Comparison of ENCODE assay signal across 13 cellular contexts in genomic region chr17:29581583-29582253, GRCh38. TPM values are rescaled to one million over a fixed set of nuclear protein-coding genes. Genes with fewer than 3 reads are reported as not detected.
A peak's percentile ranks its signal among the peaks of the same experiment; 100 is the strongest.
DNase-seq lines count a peak whose midpoint lies in the region; ATAC-seq and TF ChIP-seq lines count a peak whose summit lies in the region.
"Had no signal": no experiment of that assay in that cellular context is flagged by ENCODE, and none has a peak within 500 bp of the region (broad histone marks: within the 10 kb centered on the region; RNA-seq: fewer than 3 reads in every experiment).

No MANE protein-coding gene starts in this region.

- ATAC-seq in psoas muscle = no peak
- ATAC-seq: left lobe of liver had no signal

- peaks cover 0 to 3% (median 0%) of the 10 kb centered on the region in 3 donors for H3K27me3 Mint-ChIP-seq in immature natural killer cell (ENCODE audit: low read depth in 3 of 3)
- H3K27me3 Mint-ChIP-seq: activated CD4-positive, alpha-beta memory T cell treated with anti-CD3 and anti-CD28 coated beads, Interleukin-2, amount 10 ng/mL, durations not matched to agents 7 days and 5 days; activated naive CD8-positive, alpha-beta T cell treated with anti-CD3 and anti-CD28 coated beads, Interleukin-2, amount 10 ng/mL, durations not matched to agents 7 days and 5 days; dendritic cell treated with granulocyte-macrophage colony-stimulating factor and Interleukin-4, amounts not matched to agents 40 ng/mL and 50 ng/mL, for 4 days had no signal

- peaks cover 3 to 13% (median 4%) of the 10 kb centered on the region in 3 donors for H3K36me3 Mint-ChIP-seq in immature natural killer cell

- 76 to 85% (median 77%) methylated on average over 17 to 20 of the region's 20 CpGs for WGBS in psoas muscle, 3 donors

- peaks cover 30 to 38% of the 10 kb centered on the region in 2 donors for H3K4me1 Mint-ChIP-seq in immature natural killer cell

- no peaks in the 10 kb centered on the region for H3K9me3 ChIP-seq in psoas muscle

- H3K36me3 ChIP-seq in psoas muscle (ENCODE audit: insufficient read depth in 1 of 2, low read depth in 1 of 2) = peaks cover 0 to 63% of the 10 kb centered on the region in 2 donors

- no peak overlapping the region for H3K27ac ChIP-seq in psoas muscle

- no peak for TF ChIP-seq CTCF in epithelial cell of esophagus (IDR thresholded peaks at IDR 0.05; ENCODE audit: insufficient read depth, low read depth, low read length, missing control alignments)
- TF ChIP-seq CTCF in psoas muscle (IDR thresholded peaks at IDR 0.05) = no peak

- no peak overlapping the region for H3K4me3 Mint-ChIP-seq in immature natural killer cell
- H3K4me3 Mint-ChIP-seq: activated CD4-positive, alpha-beta memory T cell treated with anti-CD3 and anti-CD28 coated beads, Interleukin-2, amount 10 ng/mL, durations not matched to agents 7 days and 5 days; activated naive CD8-positive, alpha-beta T cell treated with anti-CD3 and anti-CD28 coated beads, Interleukin-2, amount 10 ng/mL, durations not matched to agents 7 days and 5 days; CD14-positive monocyte; dendritic cell treated with granulocyte-macrophage colony-stimulating factor and Interleukin-4, amounts not matched to agents 40 ng/mL and 50 ng/mL, for 4 days had no signal

- DNase-seq in Ammon's horn (ENCODE audit: low spot score) = peak; percentile 71
- peak; percentile 38 for DNase-seq in NCI-H1105 (lab: John Stamatoyannopoulos, UW)
- peak; percentile 94 for DNase-seq in epithelial cell of esophagus (ENCODE audit: low read depth)
- no peak for DNase-seq in MV-4-11 (lab: John Stamatoyannopoulos, UW)
- no peak for DNase-seq in psoas muscle
- DNase-seq in immature natural killer cell = no peak
- DNase-seq: activated CD4-positive, alpha-beta memory T cell treated with anti-CD3 and anti-CD28 coated beads, Interleukin-2, amount 10 ng/mL, durations not matched to agents 7 days and 5 days; activated naive CD8-positive, alpha-beta T cell treated with anti-CD3 and anti-CD28 coated beads, Interleukin-2, amount 10 ng/mL, durations not matched to agents 7 days and 5 days; NCI-H187 treated with DMSO at 0.1 percent for 48 hours had no signal

- no peak overlapping the region for H3K4me3 ChIP-seq in epithelial cell of esophagus (ENCODE audit: low read length)
- H3K4me3 ChIP-seq in psoas muscle = no peak overlapping the region

- H3K9me3 Mint-ChIP-seq in immature natural killer cell = no peaks in the 10 kb centered on the region
- H3K9me3 Mint-ChIP-seq: activated CD4-positive, alpha-beta memory T cell treated with anti-CD3 and anti-CD28 coated beads, Interleukin-2, amount 10 ng/mL, durations not matched to agents 7 days and 5 days; activated naive CD8-positive, alpha-beta T cell treated with anti-CD3 and anti-CD28 coated beads, Interleukin-2, amount 10 ng/mL, durations not matched to agents 7 days and 5 days; CD14-positive monocyte; dendritic cell treated with granulocyte-macrophage colony-stimulating factor and Interleukin-4, amounts not matched to agents 40 ng/mL and 50 ng/mL, for 4 days; neural crest cell had no signal

- peaks cover 40% of the 10 kb centered on the region for H3K4me1 ChIP-seq in psoas muscle

- intact Hi-C loops in psoas muscle (cut with DNase I) = loop anchor here in 1 of 2 donors (2.0 to 10.0 kb wide), 2 partner anchors 33 to 353 kb away; partner anchors contain the start of gene SSH2

- no peak overlapping the region for H3K27ac Mint-ChIP-seq in immature natural killer cell
- H3K27ac Mint-ChIP-seq: dendritic cell treated with granulocyte-macrophage colony-stimulating factor and Interleukin-4, amounts not matched to agents 40 ng/mL and 50 ng/mL, for 4 days had no signal

- no peaks in the 10 kb centered on the region for H3K27me3 ChIP-seq in psoas muscle (ENCODE audit: insufficient read depth in 3 of 3, low read length in 2 of 3)

RNA-seq across cellular contexts. Expression of gene GIT1, which starts 7.7 kb away (rescaled TPM):
- total RNA-seq in psoas muscle = 10 to 100 TPM; 26.4 to 39.4 (median 31.5) TPM
- polyA plus RNA-seq in psoas muscle (10 to 100 TPM; 24.3 to 46.0 (median 35.2) TPM), immature natural killer cell (1 to 10 TPM; 2.3 to 8.9 (median 5.1) TPM)

RNA-seq across cellular contexts. Expression of gene ANKRD13B, which starts 11.2 kb away (rescaled TPM):
- 10 to 100 TPM in 1 of 4 donors, 1 to 10 TPM in 3; 6.4 to 14.8 (median 6.8) TPM for total RNA-seq in psoas muscle
- polyA plus RNA-seq in psoas muscle (10 to 100 TPM in 1 of 3 donors, 1 to 10 TPM in 2; 5.4 to 10.7 (median 9.7) TPM), immature natural killer cell (under 1 TPM in 1 of 3 donors, not detected in 2; 0.18 TPM)
- polyA plus RNA-seq: CD14-positive monocyte had no signal

RNA-seq across cellular contexts. Expression of gene TP53I13, which starts 13.2 kb away (rescaled TPM):
- total RNA-seq in psoas muscle = 10 to 100 TPM; 13.3 to 20.9 (median 17.7) TPM
- 10 to 100 TPM; 30.6 to 46.1 (median 42.6) TPM for polyA plus RNA-seq in psoas muscle
- 10 to 100 TPM; 41.6 to 50.5 (median 47.0) TPM for polyA plus RNA-seq in immature natural killer cell

RNA-seq across cellular contexts. Expression of gene ABHD15, which starts 14.9 kb away (rescaled TPM):
- total RNA-seq in psoas muscle = 1 to 10 TPM; 2.3 to 2.8 (median 2.5) TPM
- polyA plus RNA-seq in psoas muscle (1 to 10 TPM; 1.6 to 7.9 (median 3.1) TPM), immature natural killer cell (10 to 100 TPM; 31.6 to 36.7 (median 34.0) TPM)

RNA-seq across cellular contexts. Expression of gene CORO6, which starts 41.0 kb away (rescaled TPM):
- 100 to 1,000 TPM; 478 to 710 (median 557) TPM for total RNA-seq in psoas muscle
- polyA plus RNA-seq in psoas muscle = 100 to 1,000 TPM; 182 to 495 (median 236) TPM
- 1 to 10 TPM in 1 of 3 donors, under 1 TPM in 2; 0.12 to 1.3 (median 0.38) TPM for polyA plus RNA-seq in immature natural killer cell
- polyA plus RNA-seq: CD14-positive monocyte had no signal

Comparison
In these comparisons a context has a peak if more than half of its experiments do, and no peak if none do; other contexts are left out.
1. DNase-seq: peak in Ammon's horn (single experiment), NCI-H1105 (single experiment) and epithelial cell of esophagus (single experiment); none in MV-4-11 (single experiment), psoas muscle (0 of 2) and immature natural killer cell (0 of 3).
2. RNA of gene ANKRD13B, which starts 11.2 kb away (polyA plus RNA-seq): 5.4 to 10.7 TPM in psoas muscle; 0.18 TPM in immature natural killer cell; every median in the first group is over 4 times any median in the second.